Comparison of ENCODE assay signal across 9 cellular contexts in genomic region chr15:90413411-90414379, GRCh38. TPM values are rescaled to one million over a fixed set of nuclear protein-coding genes. Genes with fewer than 3 reads are reported as not detected.
DNase-seq lines count a peak whose midpoint lies in the region; ATAC-seq and TF ChIP-seq lines count a peak whose summit lies in the region.
"Had no signal": no experiment of that assay in that cellular context is flagged by ENCODE, and none has a peak within 500 bp of the region (broad histone marks: within the 10 kb centered on the region; RNA-seq: fewer than 3 reads in every experiment).

No MANE protein-coding gene starts in this region.

- POLR2A ChIA-PET in activated CD8-positive, alpha-beta T cell treated with anti-CD3 and anti-CD28 coated beads, Interleukin-2, amount 10 ng/mL, durations not matched to agents 7 days and 5 days (lab: Charles Lee), result interaction anchor here (0.6 to 2.3 kb wide), 6 partner anchors 8 to 99 kb away, joined by 3 to 12 read pairs (median 4); partner anchors contain the start of gene IQGAP1

- CTCF ChIA-PET in activated CD8-positive, alpha-beta T cell treated with anti-CD3 and anti-CD28 coated beads, Interleukin-2, amount 10 ng/mL, durations not matched to agents 7 days and 5 days (lab: Charles Lee), result interaction anchor here (0.6 to 1.6 kb wide), 10 partner anchors 10 to 519 kb away, joined by 3 to 8 read pairs (median 4); no protein-coding TSS in a partner anchor

- DNase-seq in SIG-M5 treated with dmso at 0.1 percent for 504 hours (lab: John Stamatoyannopoulos, UW; ENCODE audit: unreplicated experiment) (peak; percentile 5), SIG-M5 (lab: John Stamatoyannopoulos, UW) (no peak), heart right ventricle (no peak), NCI-H128 (lab: John Stamatoyannopoulos, UW; ENCODE audit: unreplicated experiment) (no peak), posterior cingulate gyrus (no peak)
- DNase-seq in activated CD8-positive, alpha-beta T cell treated with anti-CD3 and anti-CD28 coated beads, Interleukin-2, amount 10 ng/mL, durations not matched to agents 7 days and 5 days, result no peak
- no peak for DNase-seq in stimulated activated naive CD8-positive, alpha-beta T cell treated with anti-CD3 and anti-CD28 coated beads, Interleukin-15, amount 100 ng/mL, for 72 hours
- DNase-seq: 8988T had no signal

- 59 to 68% methylated on average over 10 of the region's 10 CpGs for WGBS in heart right ventricle, 2 donors

- H3K36me3 ChIP-seq in heart right ventricle, result no peaks in the 10 kb centered on the region

- H3K9me3 Mint-ChIP-seq in activated CD8-positive, alpha-beta T cell treated with anti-CD3 and anti-CD28 coated beads, Interleukin-2, amount 10 ng/mL, durations not matched to agents 7 days and 5 days (ENCODE audit: insufficient read depth), result peaks cover 5% of the 10 kb centered on the region
- peaks cover 10 to 16% of the 10 kb centered on the region in 2 donors for H3K9me3 Mint-ChIP-seq in stimulated activated naive CD8-positive, alpha-beta T cell treated with anti-CD3 and anti-CD28 coated beads, Interleukin-15, amount 100 ng/mL, for 72 hours

- no peaks in the 10 kb centered on the region for H3K27me3 ChIP-seq in heart right ventricle

- H3K27me3 Mint-ChIP-seq in activated CD8-positive, alpha-beta T cell treated with anti-CD3 and anti-CD28 coated beads, Interleukin-2, amount 10 ng/mL, durations not matched to agents 7 days and 5 days (ENCODE audit: low read depth), result no peaks in the 10 kb centered on the region
- H3K27me3 Mint-ChIP-seq in stimulated activated naive CD8-positive, alpha-beta T cell treated with anti-CD3 and anti-CD28 coated beads, Interleukin-15, amount 100 ng/mL, for 72 hours, result no peaks in the 10 kb centered on the region

- H3K4me3 ChIP-seq in heart right ventricle, result peak overlapping the region in 2 of 10 donors; percentile 3 to 22

- H3K27ac Mint-ChIP-seq in activated CD8-positive, alpha-beta T cell treated with anti-CD3 and anti-CD28 coated beads, Interleukin-2, amount 10 ng/mL, durations not matched to agents 7 days and 5 days, result peak overlapping the region; percentile 74
- H3K27ac Mint-ChIP-seq in stimulated activated naive CD8-positive, alpha-beta T cell treated with anti-CD3 and anti-CD28 coated beads, Interleukin-15, amount 100 ng/mL, for 72 hours, result peak overlapping the region in 1 of 2 donors; percentile 53

- H3K27ac ChIP-seq in heart right ventricle, result peak overlapping the region in 7 of 10 donors; percentile 13 to 77 (median 35)

- H3K9me3 ChIP-seq in heart right ventricle, result peaks cover 0 to 5% (median 0%) of the 10 kb centered on the region in 11 donors

- intact Hi-C loops in heart right ventricle (cut with DNase I) (loop anchor here in 1 of 10 donors (2.0 kb wide), 1 partner anchor 13 kb away; no protein-coding TSS in a partner anchor), posterior cingulate gyrus (cut with DNase I) (no loop called here)

- peaks cover 12 to 72% (median 54%) of the 10 kb centered on the region in 9 donors for H3K4me1 ChIP-seq in heart right ventricle

- ATAC-seq in activated CD8-positive, alpha-beta T cell treated with anti-CD3 and anti-CD28 coated beads, Interleukin-2, amount 10 ng/mL, durations not matched to agents 7 days and 5 days, result no peak
- peak in 4 of 8 donors; percentile 23 to 53 (median 42) for ATAC-seq in heart right ventricle
- no peak for ATAC-seq in stimulated activated naive CD8-positive, alpha-beta T cell treated with anti-CD3 and anti-CD28 coated beads, Interleukin-15, amount 100 ng/mL, for 72 hours
- ATAC-seq in GM21447 (IDR thresholded peaks at IDR 0.05; ENCODE audit: unreplicated experiment), result no peak

- H3K4me1 Mint-ChIP-seq in activated CD8-positive, alpha-beta T cell treated with anti-CD3 and anti-CD28 coated beads, Interleukin-2, amount 10 ng/mL, durations not matched to agents 7 days and 5 days (ENCODE audit: low read depth), result peaks cover 76% of the 10 kb centered on the region
- peaks cover 79% of the 10 kb centered on the region for H3K4me1 Mint-ChIP-seq in stimulated activated naive CD8-positive, alpha-beta T cell treated with anti-CD3 and anti-CD28 coated beads, Interleukin-15, amount 100 ng/mL, for 72 hours

- peak overlapping the region; percentile 37 for H3K4me3 Mint-ChIP-seq in activated CD8-positive, alpha-beta T cell treated with anti-CD3 and anti-CD28 coated beads, Interleukin-2, amount 10 ng/mL, durations not matched to agents 7 days and 5 days
- H3K4me3 Mint-ChIP-seq in stimulated activated naive CD8-positive, alpha-beta T cell treated with anti-CD3 and anti-CD28 coated beads, Interleukin-15, amount 100 ng/mL, for 72 hours, result peak overlapping the region; percentile 35 to 73

- H3K36me3 Mint-ChIP-seq in activated CD8-positive, alpha-beta T cell treated with anti-CD3 and anti-CD28 coated beads, Interleukin-2, amount 10 ng/mL, durations not matched to agents 7 days and 5 days (ENCODE audit: low read depth), result peaks cover 52% of the 10 kb centered on the region

- TF ChIP-seq CTCF in heart right ventricle (IDR thresholded peaks at IDR 0.05), result no peak

RNA-seq across cellular contexts. Expression of gene IQGAP1, which starts 25.7 kb away (rescaled TPM):
- 100 to 1,000 TPM; 249 to 257 TPM for total RNA-seq in activated CD8-positive, alpha-beta T cell treated with anti-CD3 and anti-CD28 coated beads, Interleukin-2, amount 10 ng/mL, durations not matched to agents 7 days and 5 days
- total RNA-seq in heart right ventricle, result 10 to 100 TPM; 28.6 to 81.7 (median 35.0) TPM
- 10 to 100 TPM; 29.5 to 41.7 TPM for polyA plus RNA-seq in heart right ventricle
